ENCODE assay signal across 12 cellular contexts in the genomic region with DNA sequence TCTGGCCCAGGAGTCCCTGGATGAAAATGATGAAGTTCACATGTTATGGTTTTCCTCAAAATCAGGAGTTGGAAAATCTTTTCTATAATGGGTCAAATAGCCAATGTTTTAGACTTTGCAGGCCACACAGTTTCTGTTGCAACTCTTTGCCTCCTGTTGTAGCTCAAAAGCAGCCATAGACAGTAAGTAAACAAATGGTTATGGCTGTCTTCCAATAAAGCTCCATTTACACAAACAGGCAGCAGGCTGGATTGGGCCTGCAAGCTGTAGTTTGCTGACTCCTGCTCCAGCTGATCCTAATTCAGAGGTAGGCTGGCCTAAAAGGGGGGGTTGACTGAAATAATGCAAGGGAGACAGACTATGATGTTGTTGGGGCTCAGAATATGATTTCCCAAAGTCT. TPM values are rescaled to one million over a fixed set of nuclear protein-coding genes. Genes with fewer than 3 reads are reported as not detected.
DNase-seq lines count a peak whose midpoint lies in the region; ATAC-seq and TF ChIP-seq lines count a peak whose summit lies in the region.
"Had no signal": no experiment of that assay in that cellular context is flagged by ENCODE, and none has a peak within 500 bp of the region (broad histone marks: within the 10 kb centered on the region; RNA-seq: fewer than 3 reads in every experiment).

No MANE protein-coding gene starts in this region.

- peak; percentile 29 for DNase-seq in LHCN-M2 (ENCODE audit: low read depth)
- no peak for DNase-seq in SK-N-MC (ENCODE audit: low read depth, low spot score)
- peak; percentile 86 for DNase-seq in iris pigment epithelial cell (ENCODE audit: low read depth)
- DNase-seq in thoracic aorta (ENCODE audit: low spot score) = no peak
- no peak for DNase-seq in activated CD8-positive, alpha-beta T cell treated with anti-CD3 and anti-CD28 coated beads, Interleukin-2, amount 10 ng/mL, durations not matched to agents 7 days and 5 days
- DNase-seq in 8988T = no peak
- no peak for DNase-seq in NCI-H187 treated with DMSO at 0.1 percent for 48 hours (lab: John Stamatoyannopoulos, UW)
- DNase-seq: left cardiac atrium had no signal

- H3K4me3 ChIP-seq in SK-N-MC = no peak overlapping the region
- H3K4me3 ChIP-seq in thoracic aorta = no peak overlapping the region
- H3K4me3 ChIP-seq: GM23338 had no signal

- H3K4me3 Mint-ChIP-seq in activated CD8-positive, alpha-beta T cell treated with anti-CD3 and anti-CD28 coated beads, Interleukin-2, amount 10 ng/mL, durations not matched to agents 7 days and 5 days = no peak overlapping the region
- H3K4me3 Mint-ChIP-seq: central memory CD8-positive, alpha-beta T cell; GM23338 had no signal

- H3K4me1 Mint-ChIP-seq in activated CD8-positive, alpha-beta T cell treated with anti-CD3 and anti-CD28 coated beads, Interleukin-2, amount 10 ng/mL, durations not matched to agents 7 days and 5 days (ENCODE audit: low read depth) = no peaks in the 10 kb centered on the region
- H3K4me1 Mint-ChIP-seq: central memory CD8-positive, alpha-beta T cell had no signal

- no peak overlapping the region for H3K9ac ChIP-seq in SK-N-MC (ENCODE audit: insufficient read length)

- H3K27me3 Mint-ChIP-seq in activated CD8-positive, alpha-beta T cell treated with anti-CD3 and anti-CD28 coated beads, Interleukin-2, amount 10 ng/mL, durations not matched to agents 7 days and 5 days (ENCODE audit: low read depth) = no peaks in the 10 kb centered on the region
- H3K27me3 Mint-ChIP-seq: central memory CD8-positive, alpha-beta T cell had no signal

- H3K36me3 ChIP-seq in SK-N-MC (ENCODE audit: insufficient read depth, low read length) (no peaks in the 10 kb centered on the region), thoracic aorta (no peaks in the 10 kb centered on the region)

- CTCF ChIA-PET in activated CD8-positive, alpha-beta T cell treated with anti-CD3 and anti-CD28 coated beads, Interleukin-2, amount 10 ng/mL, durations not matched to agents 7 days and 5 days (lab: Charles Lee) = no interaction called here

- TF ChIP-seq CTCF in thoracic aorta (IDR thresholded peaks at IDR 0.05) = no peak

- H3K36me3 Mint-ChIP-seq in activated CD8-positive, alpha-beta T cell treated with anti-CD3 and anti-CD28 coated beads, Interleukin-2, amount 10 ng/mL, durations not matched to agents 7 days and 5 days (ENCODE audit: low read depth) = no peaks in the 10 kb centered on the region

- H3K4me1 ChIP-seq in thoracic aorta (ENCODE audit: control insufficient read depth in 1 of 2, low read depth in 2 of 2) = peaks cover 13 to 39% of the 10 kb centered on the region in 2 donors

- H3K9me3 Mint-ChIP-seq in activated CD8-positive, alpha-beta T cell treated with anti-CD3 and anti-CD28 coated beads, Interleukin-2, amount 10 ng/mL, durations not matched to agents 7 days and 5 days (ENCODE audit: insufficient read depth) = no peaks in the 10 kb centered on the region
- H3K9me3 Mint-ChIP-seq: central memory CD8-positive, alpha-beta T cell; GM23338 had no signal

- H3K9me3 ChIP-seq in SK-N-MC (ENCODE audit: low read depth, low read length) = no peaks in the 10 kb centered on the region
- H3K9me3 ChIP-seq in thoracic aorta = no peaks in the 10 kb centered on the region

- H3K27ac ChIP-seq in SK-N-MC (peak overlapping the region; percentile 77), thoracic aorta (peak overlapping the region; percentile 5 to 32)

- ATAC-seq in thoracic aorta (ENCODE audit: insufficient number of reproducible peaks, low FRiP score, low read depth) = no peak
- ATAC-seq in activated CD8-positive, alpha-beta T cell treated with anti-CD3 and anti-CD28 coated beads, Interleukin-2, amount 10 ng/mL, durations not matched to agents 7 days and 5 days = no peak
- ATAC-seq: GM23338, Panc1 had no signal

- POLR2A ChIA-PET in activated CD8-positive, alpha-beta T cell treated with anti-CD3 and anti-CD28 coated beads, Interleukin-2, amount 10 ng/mL, durations not matched to agents 7 days and 5 days (lab: Charles Lee) = no interaction called here

- H3K27me3 ChIP-seq in thoracic aorta (replicated peaks; ENCODE audit: insufficient read depth) = no peaks in the 10 kb centered on the region

- no peak overlapping the region for H3K27ac Mint-ChIP-seq in activated CD8-positive, alpha-beta T cell treated with anti-CD3 and anti-CD28 coated beads, Interleukin-2, amount 10 ng/mL, durations not matched to agents 7 days and 5 days
- H3K27ac Mint-ChIP-seq: GM23338 had no signal

RNA-seq across cellular contexts. Expression of a gene that starts 33.0 kb away (rescaled TPM):
- not detected in 2 replicates for total RNA-seq in LHCN-M2 (2014; rRNA removed)
- polyA plus RNA-seq in LHCN-M2 (2012) = not detected
- total RNA-seq in thoracic aorta = 10 to 100 TPM; 12.1 to 27.6 TPM
- total RNA-seq in activated CD8-positive, alpha-beta T cell treated with anti-CD3 and anti-CD28 coated beads, Interleukin-2, amount 10 ng/mL, durations not matched to agents 7 days and 5 days = not detected
- total RNA-seq: HT1080 had no signal
- polyA plus RNA-seq: GM23338 had no signal

Comparison
In these comparisons a context has a peak if more than half of its experiments do, and no peak if none do; other contexts are left out.
1. DNase-seq: peak in LHCN-M2 (single experiment) and iris pigment epithelial cell (single experiment); none in SK-N-MC (single experiment), thoracic aorta (single experiment), activated CD8-positive, alpha-beta T cell treated with anti-CD3 and anti-CD28 coated beads, Interleukin-2, amount 10 ng/mL, durations not matched to agents 7 days and 5 days (single experiment), 8988T (single experiment) and NCI-H187 treated with DMSO at 0.1 percent for 48 hours (single experiment).
2. RNA of a gene that starts 33.0 kb away (total RNA-seq): 12.1 to 27.6 TPM in thoracic aorta; not detected in activated CD8-positive, alpha-beta T cell treated with anti-CD3 and anti-CD28 coated beads, Interleukin-2, amount 10 ng/mL, durations not matched to agents 7 days and 5 days and not detected in LHCN-M2; every median in the first group is over 10 times any median in the second.